25 cellular contexts compared by ENCODE assay signal in genomic region chr7:71987200-71987767, GRCh38.
"Had no signal": no experiment of that assay in that cellular context is flagged by ENCODE, and none has a peak within 500 bp of the region (broad histone marks: within the 10 kb centered on the region; RNA-seq: fewer than 3 reads in every experiment).

No MANE protein-coding gene starts in this region.

- FAIRE-seq: astrocyte, colon, endothelial cell of umbilical vein had no signal

- H3K9me3 ChIP-seq: esophagus squamous epithelium, gastroesophageal sphincter, left ventricle myocardium inferior, prostate gland, thoracic aorta, upper lobe of left lung had no signal

- H3K4me1 Mint-ChIP-seq: activated naive CD8-positive, alpha-beta T cell treated with anti-CD3 and anti-CD28 coated beads for 36 hours; central memory CD8-positive, alpha-beta T cell; memory B cell; nephron had no signal

- H3K4me1 ChIP-seq: esophagus squamous epithelium, gastroesophageal sphincter, left ventricle myocardium inferior, prostate gland, upper lobe of left lung had no signal

- H3K27me3 ChIP-seq: esophagus squamous epithelium, gastroesophageal sphincter, upper lobe of left lung had no signal

- H3K27me3 Mint-ChIP-seq: activated naive CD8-positive, alpha-beta T cell treated with anti-CD3 and anti-CD28 coated beads for 36 hours; central memory CD8-positive, alpha-beta T cell had no signal

- DNase-seq: activated CD4-positive, alpha-beta T cell treated with anti-CD3 and anti-CD28 coated beads, Interleukin-2, amount 50 U/mL, for 48 hours; activated CD4-positive, CD25-positive, alpha-beta regulatory T cell treated with anti-CD3 and anti-CD28 coated beads, Interleukin-2, amount 50 U/mL, for 72 hours; activated CD8-positive, alpha-beta memory T cell treated with anti-CD3 and anti-CD28 coated beads, Interleukin-2, amount 50 U/mL, for 48 hours; activated naive CD4-positive, alpha-beta T cell; activated naive CD8-positive, alpha-beta T cell treated with anti-CD3 and anti-CD28 coated beads for 36 hours; activated T-cell treated with anti-CD3 and anti-CD28 coated beads, Interleukin-2, amount 50 U/mL, for 4 hours; effector memory CD4-positive, alpha-beta T cell; esophagus squamous epithelium; head of caudate nucleus; hypothalamus; left ventricle myocardium inferior; stimulated activated CD4-positive, alpha-beta T cell treated with anti-CD3 and anti-CD28 coated beads, Interleukin-4, amount 100 ng/mL, for 24 hours; stimulated activated naive CD4-positive, alpha-beta T cell treated with Interleukin-2 at 50 U/mL for 16 hours; upper lobe of left lung had no signal

- H3K36me3 Mint-ChIP-seq: activated naive CD8-positive, alpha-beta T cell treated with anti-CD3 and anti-CD28 coated beads for 36 hours; memory B cell had no signal

- ATAC-seq: activated T-cell treated with anti-CD3 and anti-CD28 coated beads, Interleukin-2, amount 50 U/mL, for 4 hours; gastroesophageal sphincter had no signal

- H3K27ac ChIP-seq: esophagus squamous epithelium, gastroesophageal sphincter, left ventricle myocardium inferior, prostate gland, thoracic aorta, upper lobe of left lung, VCaP had no signal

- H3K4me3 ChIP-seq: esophagus squamous epithelium, gastroesophageal sphincter, left ventricle myocardium inferior, prostate gland, thoracic aorta, upper lobe of left lung had no signal

- H3K4me3 Mint-ChIP-seq: activated naive CD8-positive, alpha-beta T cell treated with anti-CD3 and anti-CD28 coated beads for 36 hours; activated T-cell treated with anti-CD3 and anti-CD28 coated beads, Interleukin-2, amount 50 U/mL, for 4 hours; central memory CD8-positive, alpha-beta T cell; memory B cell; nephron had no signal

- H3K36me3 ChIP-seq: esophagus squamous epithelium, gastroesophageal sphincter, left ventricle myocardium inferior, prostate gland, thoracic aorta, upper lobe of left lung had no signal

- H3K27ac Mint-ChIP-seq: activated naive CD8-positive, alpha-beta T cell treated with anti-CD3 and anti-CD28 coated beads for 36 hours; activated T-helper 2 cell treated with anti-CD3 and anti-CD28 coated beads, Interferon-gamma antibody, Interleukin-2, Interleukin-4, amounts not matched to agents 10 μg/mL and 5 μg/mL and 100 μg/mL, durations not matched to agents 14 hours and 24 hours and 36 hours; memory B cell; nephron had no signal

- H3K9me3 Mint-ChIP-seq: nephron had no signal
